Comparison of ENCODE assay signal across 17 cellular contexts in genomic region chr15:81309647-81310460, GRCh38. TPM values are rescaled to one million over a fixed set of nuclear protein-coding genes. Genes with fewer than 3 reads are reported as not detected.
A peak's percentile ranks its signal among the peaks of the same experiment; 100 is the strongest.
DNase-seq lines count a peak whose midpoint lies in the region; ATAC-seq and TF ChIP-seq lines count a peak whose summit lies in the region.
"Had no signal": no experiment of that assay in that cellular context is flagged by ENCODE, and none has a peak within 500 bp of the region (broad histone marks: within the 10 kb centered on the region; RNA-seq: fewer than 3 reads in every experiment).

No MANE protein-coding gene starts in this region.

- no peaks in the 10 kb centered on the region for H3K9me3 ChIP-seq in CD4-positive, alpha-beta T cell (ENCODE audit: control insufficient read depth, low read length)
- H3K9me3 ChIP-seq in OCI-LY7 (ENCODE audit: low read length): no peaks in the 10 kb centered on the region
- H3K9me3 ChIP-seq: mucosa of descending colon, ovary, testis had no signal

- no peak overlapping the region for H3K4me3 ChIP-seq in OCI-LY7 (ENCODE audit: low read depth, low read length, poor library complexity, severe bottlenecking)
- H3K4me3 ChIP-seq: dorsolateral prefrontal cortex, mucosa of descending colon, ovary, testis had no signal

- peaks cover 10% of the 10 kb centered on the region; the same call in 1 of the 2 replicates for H3K79me2 ChIP-seq in OCI-LY7 (ENCODE audit: insufficient read depth, low read depth, low read length)

- TF ChIP-seq CTCF in CD4-positive, alpha-beta T cell (IDR thresholded peaks at IDR 0.05): no peak
- no peak for TF ChIP-seq CTCF in OCI-LY7 (conservative IDR thresholded peaks at IDR 0.05; ENCODE audit: low read length)

- H4K20me1 ChIP-seq in OCI-LY7 (ENCODE audit: insufficient read depth, low read length): peaks cover 6% of the 10 kb centered on the region; the same call in 1 of the 2 replicates

- H3K27ac ChIP-seq in CD4-positive, alpha-beta T cell (ENCODE audit: low read depth, low read length): peak overlapping the region; percentile 67
- H3K27ac ChIP-seq in OCI-LY7 (ENCODE audit: low read depth, low read length, poor library complexity, severe bottlenecking): no peak overlapping the region
- H3K27ac ChIP-seq: ovary, testis had no signal

- no peak overlapping the region for H3K4me2 ChIP-seq in OCI-LY7 (ENCODE audit: low read length)

- H3K4me3 Mint-ChIP-seq in CD4-positive, alpha-beta T cell: peak overlapping the region; percentile 38
- H3K4me3 Mint-ChIP-seq in activated CD8-positive, alpha-beta T cell treated with anti-CD3 and anti-CD28 coated beads, Interleukin-2, amount 10 ng/mL, durations not matched to agents 7 days and 5 days: no peak overlapping the region
- H3K4me3 Mint-ChIP-seq in naive B cell: peak overlapping the region in 1 of 8 donors; percentile 11

- POLR2A ChIA-PET in CD4-positive, alpha-beta T cell (lab: Charles Lee): interaction anchor here (0.5 to 22.8 kb wide), 9 partner anchors 10 to 309 kb away, joined by 3 to 472 read pairs (median 11); partner anchors contain the start of genes STARD5 and TLNRD1
- POLR2A ChIA-PET in activated CD8-positive, alpha-beta T cell treated with anti-CD3 and anti-CD28 coated beads, Interleukin-2, amount 10 ng/mL, durations not matched to agents 7 days and 5 days (lab: Charles Lee): interaction anchor here (0.8 to 8.6 kb wide), 6 partner anchors 9 to 35 kb away, joined by 4 to 117 read pairs (median 24); partner anchors contain the start of gene STARD5
- POLR2A ChIA-PET in OCI-LY7 (lab: Charles Lee): interaction anchor here (0.7 to 2.3 kb wide), 2 partner anchors 13 to 18 kb away, joined by 3 to 12 read pairs; no protein-coding TSS in a partner anchor

- BruUV-seq in OCI-LY7 (replicated peaks; lab: Mats Ljungman, UMichigan): no TSS peak

- no peaks in the 10 kb centered on the region for H3K27me3 Mint-ChIP-seq in CD4-positive, alpha-beta T cell
- no peaks in the 10 kb centered on the region for H3K27me3 Mint-ChIP-seq in activated CD8-positive, alpha-beta T cell treated with anti-CD3 and anti-CD28 coated beads, Interleukin-2, amount 10 ng/mL, durations not matched to agents 7 days and 5 days (ENCODE audit: low read depth)
- H3K27me3 Mint-ChIP-seq in naive B cell: no peaks in the 10 kb centered on the region

- H3K27ac Mint-ChIP-seq in CD4-positive, alpha-beta T cell: peak overlapping the region; percentile 92
- peak overlapping the region; percentile 54 for H3K27ac Mint-ChIP-seq in activated CD8-positive, alpha-beta T cell treated with anti-CD3 and anti-CD28 coated beads, Interleukin-2, amount 10 ng/mL, durations not matched to agents 7 days and 5 days
- H3K27ac Mint-ChIP-seq in naive B cell: peak overlapping the region; percentile 59 to 99 (median 80)

- intact Hi-C loops in CD4-positive, alpha-beta T cell (cut with DNase I, micrococcal nuclease): no loop called here
- intact Hi-C loops in OCI-LY7 (cut with micrococcal nuclease; ENCODE audit: unreplicated experiment): no loop called here

- CTCF ChIA-PET in CD4-positive, alpha-beta T cell (lab: Charles Lee): interaction anchor here (2.8 kb wide), 1 partner anchor 35 kb away, joined by 10 read pairs; no protein-coding TSS in a partner anchor
- CTCF ChIA-PET in activated CD8-positive, alpha-beta T cell treated with anti-CD3 and anti-CD28 coated beads, Interleukin-2, amount 10 ng/mL, durations not matched to agents 7 days and 5 days (lab: Charles Lee): interaction anchor here (1.2 to 3.9 kb wide), 4 partner anchors 10 to 44 kb away, joined by 5 to 29 read pairs (median 6); no protein-coding TSS in a partner anchor
- CTCF ChIA-PET in OCI-LY7 (lab: Charles Lee; ENCODE audit: unreplicated experiment): no interaction called here

- H3K9me3 Mint-ChIP-seq in CD4-positive, alpha-beta T cell: no peaks in the 10 kb centered on the region
- no peaks in the 10 kb centered on the region for H3K9me3 Mint-ChIP-seq in activated CD8-positive, alpha-beta T cell treated with anti-CD3 and anti-CD28 coated beads, Interleukin-2, amount 10 ng/mL, durations not matched to agents 7 days and 5 days (ENCODE audit: insufficient read depth)
- no peaks in the 10 kb centered on the region for H3K9me3 Mint-ChIP-seq in naive B cell

- DNase-seq in CD4-positive, alpha-beta T cell: no peak
- DNase-seq in G401 (ENCODE audit: low spot score): peak; percentile 67
- DNase-seq in activated CD8-positive, alpha-beta T cell treated with anti-CD3 and anti-CD28 coated beads, Interleukin-2, amount 10 ng/mL, durations not matched to agents 7 days and 5 days: no peak
- DNase-seq in naive B cell: no peak
- DNase-seq in OCI-LY7 (ENCODE audit: low spot score): no peak
- DNase-seq in NCI-H226: no peak
- DNase-seq in stimulated activated CD4-positive, alpha-beta T cell treated with anti-CD3 and anti-CD28 coated beads, Interleukin-2, amount 100 ng/mL, for 24 hours: no peak
- DNase-seq: activated CD4-positive, CD25-positive, alpha-beta regulatory T cell; dorsolateral prefrontal cortex; KG1; mucosa of descending colon; NCI-H1048; NCI-H2081 treated with DMSO at 0.1 percent for 48 hours; NCI-H510A; ovary; SIG-M5; testis had no signal

- H3K27me3 ChIP-seq in CD4-positive, alpha-beta T cell (ENCODE audit: control insufficient read depth, insufficient read depth, low read length): no peaks in the 10 kb centered on the region
- H3K27me3 ChIP-seq: dorsolateral prefrontal cortex, ovary, testis had no signal

- no peak for ATAC-seq in CD4-positive, alpha-beta T cell (ENCODE audit: poor library complexity)
- no peak for ATAC-seq in activated CD8-positive, alpha-beta T cell treated with anti-CD3 and anti-CD28 coated beads, Interleukin-2, amount 10 ng/mL, durations not matched to agents 7 days and 5 days
- no peak for ATAC-seq in naive B cell (ENCODE audit: low read depth in 2 of 2)
- ATAC-seq: mucosa of descending colon had no signal

- H3K4me1 ChIP-seq in OCI-LY7 (ENCODE audit: insufficient read depth, low read length, poor library complexity, severe bottlenecking): peaks cover 34% of the 10 kb centered on the region

- peaks cover 96% of the 10 kb centered on the region for H3K36me3 Mint-ChIP-seq in CD4-positive, alpha-beta T cell (ENCODE audit: low read depth)
- H3K36me3 Mint-ChIP-seq in activated CD8-positive, alpha-beta T cell treated with anti-CD3 and anti-CD28 coated beads, Interleukin-2, amount 10 ng/mL, durations not matched to agents 7 days and 5 days (ENCODE audit: low read depth): peaks cover 88% of the 10 kb centered on the region
- H3K36me3 Mint-ChIP-seq in naive B cell: peaks cover 13 to 22% of the 10 kb centered on the region in 2 donors

- peaks cover 86% of the 10 kb centered on the region for H3K36me3 ChIP-seq in OCI-LY7 (ENCODE audit: insufficient read depth, low read length)
- H3K36me3 ChIP-seq: ovary had no signal

- no peak overlapping the region for H2AFZ ChIP-seq in OCI-LY7 (ENCODE audit: low read length)

- in situ Hi-C loops in G401 (cut with HindIII; ENCODE audit: low sequenced_read_pairs): no loop called here

- H3K4me1 Mint-ChIP-seq in CD4-positive, alpha-beta T cell (ENCODE audit: low read depth): peaks cover 87% of the 10 kb centered on the region
- H3K4me1 Mint-ChIP-seq in activated CD8-positive, alpha-beta T cell treated with anti-CD3 and anti-CD28 coated beads, Interleukin-2, amount 10 ng/mL, durations not matched to agents 7 days and 5 days (ENCODE audit: low read depth): peaks cover 70% of the 10 kb centered on the region
- peaks cover 46 to 92% (median 63%) of the 10 kb centered on the region in 3 donors for H3K4me1 Mint-ChIP-seq in naive B cell

- no peaks in the 10 kb centered on the region for H3K9me2 ChIP-seq in OCI-LY7 (ENCODE audit: insufficient read depth, low read length)

RNA-seq across cellular contexts. Expression of gene STARD5, which starts 14.1 kb away (rescaled TPM):
- 1 to 10 TPM; 9.7 to 9.8 TPM for total RNA-seq in CD4-positive, alpha-beta T cell
- total RNA-seq in G401 (2014; rRNA removed; shearing (Covaris generic)): not detected in 2 replicates
- 1 to 10 TPM; 4.9 to 5.3 TPM for total RNA-seq in activated CD8-positive, alpha-beta T cell treated with anti-CD3 and anti-CD28 coated beads, Interleukin-2, amount 10 ng/mL, durations not matched to agents 7 days and 5 days
- polyA plus RNA-seq in naive B cell (ENCODE audit: low read depth in 6 of 6): 1 to 10 TPM; 5.1 to 9.6 (median 7.3) TPM
- 12.4 and 20.3 TPM in 2 replicates for total RNA-seq in OCI-LY7 (2014; rRNA removed; shearing (Covaris generic))
- total RNA-seq in OCI-LY7 (2022): 6.5 and 8.3 TPM in 2 replicates
